8 cellular contexts compared by ENCODE assay signal in the genomic region with DNA sequence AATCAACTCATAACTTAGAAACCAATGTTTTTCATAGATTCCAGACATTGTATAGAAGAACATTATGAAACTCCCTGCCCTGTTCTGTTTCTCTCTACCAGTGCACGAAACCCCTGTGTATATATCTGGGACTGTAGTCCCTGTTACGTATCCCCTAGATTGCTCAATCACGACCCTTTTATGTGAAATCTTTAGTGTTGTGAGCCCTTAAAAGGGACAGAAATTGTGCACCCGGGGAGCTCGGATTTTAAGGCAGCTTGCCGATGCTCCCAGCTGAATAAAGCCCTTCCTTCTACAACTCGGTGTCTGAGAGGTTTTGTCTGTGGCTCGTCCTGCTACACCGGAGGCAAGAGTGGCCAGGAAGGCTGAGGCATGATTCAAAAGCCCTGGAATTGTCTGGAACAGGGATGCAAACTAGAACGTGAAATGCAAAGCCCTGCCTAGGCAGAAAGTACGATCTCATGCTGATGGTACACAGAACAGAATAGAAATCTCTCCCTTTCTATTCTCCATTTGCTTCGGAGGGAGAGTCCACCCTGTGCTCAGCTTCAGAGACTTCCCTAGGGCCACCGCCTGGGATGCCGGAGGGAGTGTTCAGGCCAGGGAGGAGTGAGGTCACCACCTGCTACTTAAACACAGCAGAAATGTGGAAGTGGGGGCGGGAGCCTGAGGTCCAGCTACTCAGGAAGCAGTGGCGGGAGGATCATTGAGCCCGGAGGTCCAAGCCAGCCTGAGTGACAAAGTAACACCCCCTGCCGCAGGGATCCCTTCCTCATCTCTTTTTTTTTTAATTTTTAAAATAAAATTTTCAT. TPM values are rescaled to one million over a fixed set of nuclear protein-coding genes. Genes with fewer than 3 reads are reported as not detected.
A peak's percentile ranks its signal among the peaks of the same experiment; 100 is the strongest.
DNase-seq lines count a peak whose midpoint lies in the region; ATAC-seq lines count a peak whose summit lies in the region.

No MANE protein-coding gene starts in this region.

- H3K36me3 ChIP-seq in neuron (ENCODE audit: insufficient read depth, low read length): peaks cover 15% of the 10 kb centered on the region

- H3K36me3 Mint-ChIP-seq in activated CD4-positive, alpha-beta T cell treated with anti-CD3 and anti-CD28 coated beads, Interleukin-2, amount 10 ng/mL, durations not matched to agents 7 days and 5 days (ENCODE audit: low read depth): peaks cover 40% of the 10 kb centered on the region
- H3K36me3 Mint-ChIP-seq in T-cell: peaks cover 17% of the 10 kb centered on the region

- no peak for DNase-seq in activated CD4-positive, alpha-beta T cell treated with anti-CD3 and anti-CD28 coated beads, Interleukin-2, amount 10 ng/mL, durations not matched to agents 7 days and 5 days
- no peak for DNase-seq in activated CD4-positive, alpha-beta T cell treated with anti-CD3 and anti-CD28 coated beads, Interleukin-2, amount 50 U/mL, for 48 hours
- DNase-seq in T-cell: no peak
- DNase-seq in fibroblast of peridontal ligament (ENCODE audit: extremely low read depth): peak; percentile 59
- no peak for DNase-seq in D341Med (ENCODE audit: low spot score)
- DNase-seq in SK-N-DZ (ENCODE audit: low spot score): no peak

- no peaks in the 10 kb centered on the region for H3K27me3 Mint-ChIP-seq in activated CD4-positive, alpha-beta T cell treated with anti-CD3 and anti-CD28 coated beads, Interleukin-2, amount 10 ng/mL, durations not matched to agents 7 days and 5 days
- peaks cover 0 to 9% of the 10 kb centered on the region in 2 donors for H3K27me3 Mint-ChIP-seq in T-cell

- peak overlapping the region; percentile 89 for H2AFZ ChIP-seq in neuron (ENCODE audit: low read depth, low read length)

- ATAC-seq in T-cell (replicated peaks in 1 of 4) (peak in 1 of 4 experiments; percentile 10), GM21576 (IDR thresholded peaks at IDR 0.05; ENCODE audit: unreplicated experiment) (no peak)

- H3K9me3 ChIP-seq in neuron (ENCODE audit: low read length): peaks cover 5% of the 10 kb centered on the region

- peak overlapping the region; percentile 91 for H3K4me3 Mint-ChIP-seq in activated CD4-positive, alpha-beta T cell treated with anti-CD3 and anti-CD28 coated beads, Interleukin-2, amount 10 ng/mL, durations not matched to agents 7 days and 5 days
- peak overlapping the region; percentile 85 to 91 (median 87) for H3K4me3 Mint-ChIP-seq in T-cell

- peaks cover 31% of the 10 kb centered on the region for H3K4me1 Mint-ChIP-seq in activated CD4-positive, alpha-beta T cell treated with anti-CD3 and anti-CD28 coated beads, Interleukin-2, amount 10 ng/mL, durations not matched to agents 7 days and 5 days
- peaks cover 24 to 29% (median 25%) of the 10 kb centered on the region in 3 donors for H3K4me1 Mint-ChIP-seq in T-cell

- CTCF ChIA-PET in activated CD4-positive, alpha-beta T cell treated with anti-CD3 and anti-CD28 coated beads, Interleukin-2, amount 10 ng/mL, durations not matched to agents 7 days and 5 days (lab: Charles Lee): no interaction called here
- CTCF ChIA-PET in T-cell (lab: Charles Lee): no interaction called here

- H3K9me3 Mint-ChIP-seq in activated CD4-positive, alpha-beta T cell treated with anti-CD3 and anti-CD28 coated beads, Interleukin-2, amount 10 ng/mL, durations not matched to agents 7 days and 5 days: peaks cover 13% of the 10 kb centered on the region
- H3K9me3 Mint-ChIP-seq in T-cell: peaks cover 0 to 13% (median 8%) of the 10 kb centered on the region in 3 donors

- POLR2A ChIA-PET in activated CD4-positive, alpha-beta T cell treated with anti-CD3 and anti-CD28 coated beads, Interleukin-2, amount 10 ng/mL, durations not matched to agents 7 days and 5 days (lab: Charles Lee): no interaction called here
- POLR2A ChIA-PET in T-cell (lab: Charles Lee): no interaction called here

- H3K27me3 ChIP-seq in neuron (ENCODE audit: insufficient read depth, low read length): no peaks in the 10 kb centered on the region

- H3K27ac Mint-ChIP-seq in activated CD4-positive, alpha-beta T cell treated with anti-CD3 and anti-CD28 coated beads, Interleukin-2, amount 10 ng/mL, durations not matched to agents 7 days and 5 days: peak overlapping the region; percentile 97
- peak overlapping the region; percentile 85 for H3K27ac Mint-ChIP-seq in T-cell

- H3K4me1 ChIP-seq in neuron (ENCODE audit: insufficient read depth, low read length): no peaks in the 10 kb centered on the region

- H3K4me3 ChIP-seq in neuron (ENCODE audit: low read length): peak overlapping the region; percentile 65

RNA-seq across cellular contexts. Expression of gene ZNF888, which starts 0.8 kb away (rescaled TPM):
- total RNA-seq in activated CD4-positive, alpha-beta T cell treated with anti-CD3 and anti-CD28 coated beads, Interleukin-2, amount 10 ng/mL, durations not matched to agents 7 days and 5 days: 1 to 10 TPM; 7.7 to 7.8 TPM
- total RNA-seq in T-cell: 1 to 10 TPM; 2.7 to 5.6 (median 4.5) TPM
- 0.66 and 0.78 TPM in 2 replicates for polyA plus RNA-seq in SK-N-DZ (2014; cell fraction: cytosol; rRNA removed)
- polyA plus RNA-seq in SK-N-DZ (2014; cell fraction: nucleus; rRNA removed): 0.79 and 0.92 TPM in 2 replicates

RNA-seq across cellular contexts. Expression of gene ZNF320, which starts 26.6 kb away (rescaled TPM):
- total RNA-seq in activated CD4-positive, alpha-beta T cell treated with anti-CD3 and anti-CD28 coated beads, Interleukin-2, amount 10 ng/mL, durations not matched to agents 7 days and 5 days: 10 to 100 TPM; 10.9 TPM
- total RNA-seq in T-cell: 10 to 100 TPM in 2 of 5 donors, 1 to 10 TPM in 3; 9.1 to 20.5 (median 9.7) TPM
- 5.7 and 8.1 TPM in 2 replicates for polyA plus RNA-seq in SK-N-DZ (2014; cell fraction: cytosol; rRNA removed)
- polyA plus RNA-seq in SK-N-DZ (2014; cell fraction: nucleus; rRNA removed): 2.8 and 12.4 TPM in 2 replicates

RNA-seq across cellular contexts. Expression of gene ZNF816, which starts 38.7 kb away (rescaled TPM):
- 10 to 100 TPM; 14.0 to 14.5 TPM for total RNA-seq in activated CD4-positive, alpha-beta T cell treated with anti-CD3 and anti-CD28 coated beads, Interleukin-2, amount 10 ng/mL, durations not matched to agents 7 days and 5 days
- total RNA-seq in T-cell: 10 to 100 TPM in 3 of 5 donors, 1 to 10 TPM in 2; 6.4 to 23.4 (median 19.0) TPM
- 2.7 and 5.3 TPM in 2 replicates for polyA plus RNA-seq in SK-N-DZ (2014; cell fraction: cytosol; rRNA removed)
- polyA plus RNA-seq in SK-N-DZ (2014; cell fraction: nucleus; rRNA removed): 1.7 and 3.9 TPM in 2 replicates
